Comparison of ENCODE assay signal across 1 cellular context in genomic region chr4:73499996-73500765, GRCh38.
TF ChIP-seq lines count a peak whose summit lies in the region.

No MANE protein-coding gene starts in this region.

TF ChIP-seq in K562, 482 proteins besides CTCF, POLR2A, EP300 and RAD21:
- TF ChIP-seq PBX2 (CRISPR knock-in tag; IDR thresholded peaks at IDR 0.05; ENCODE audit: low read depth) (no peak), PBX2 (tag; conservative IDR thresholded peaks at IDR 0.05; ENCODE audit: low read depth) (0 out of 2 replicates have a peak, but pooled peaks have one; percentile 19), ZNF518B (CRISPR knock-in tag; IDR thresholded peaks at IDR 0.05) (no peak), PKNOX1 (IDR thresholded peaks at IDR 0.05) (peak; percentile 63), MEIS2 (IDR thresholded peaks at IDR 0.05; ENCODE audit: partially characterized antibody) (peak; percentile 58)
- TF ChIP-seq, protein P1, sequence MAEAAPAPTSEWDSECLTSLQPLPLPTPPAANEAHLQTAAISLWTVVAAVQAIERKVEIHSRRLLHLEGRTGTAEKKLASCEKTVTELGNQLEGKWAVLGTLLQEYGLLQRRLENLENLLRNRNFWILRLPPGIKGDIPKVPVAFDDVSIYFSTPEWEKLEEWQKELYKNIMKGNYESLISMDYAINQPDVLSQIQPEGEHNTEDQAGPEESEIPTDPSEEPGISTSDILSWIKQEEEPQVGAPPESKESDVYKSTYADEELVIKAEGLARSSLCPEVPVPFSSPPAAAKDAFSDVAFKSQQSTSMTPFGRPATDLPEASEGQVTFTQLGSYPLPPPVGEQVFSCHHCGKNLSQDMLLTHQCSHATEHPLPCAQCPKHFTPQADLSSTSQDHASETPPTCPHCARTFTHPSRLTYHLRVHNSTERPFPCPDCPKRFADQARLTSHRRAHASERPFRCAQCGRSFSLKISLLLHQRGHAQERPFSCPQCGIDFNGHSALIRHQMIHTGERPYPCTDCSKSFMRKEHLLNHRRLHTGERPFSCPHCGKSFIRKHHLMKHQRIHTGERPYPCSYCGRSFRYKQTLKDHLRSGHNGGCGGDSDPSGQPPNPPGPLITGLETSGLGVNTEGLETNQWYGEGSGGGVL (CRISPR knock-in tag; IDR thresholded peaks at IDR 0.05) = no peak
